19 cellular contexts compared by ENCODE assay signal in the genomic region with DNA sequence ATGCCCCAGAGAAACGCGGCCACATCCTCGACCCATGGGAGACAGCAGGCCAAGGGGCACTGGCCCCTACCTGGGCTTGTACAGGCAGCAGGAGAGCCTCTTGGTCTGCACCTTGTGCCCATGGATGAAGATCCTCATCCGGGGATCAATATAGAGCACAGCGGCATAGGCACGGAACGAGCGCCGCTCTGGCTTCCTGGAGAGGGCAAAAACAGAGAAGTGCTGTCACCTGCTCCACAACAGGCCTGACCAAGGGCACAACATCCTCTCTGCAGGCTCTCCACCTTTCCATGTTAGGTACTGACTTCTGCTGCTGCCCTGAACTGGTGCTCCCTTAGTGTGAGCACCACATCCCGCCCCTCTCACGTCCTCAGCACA. TPM values are rescaled to one million over a fixed set of nuclear protein-coding genes. Genes with fewer than 3 reads are reported as not detected.
DNase-seq lines count a peak whose midpoint lies in the region; ATAC-seq lines count a peak whose summit lies in the region.
"Had no signal": no experiment of that assay in that cellular context is flagged by ENCODE, and none has a peak within 500 bp of the region (broad histone marks: within the 10 kb centered on the region; RNA-seq: fewer than 3 reads in every experiment).

No MANE protein-coding gene starts in this region.

- no peaks in the 10 kb centered on the region for H3K9me3 ChIP-seq in T-helper 17 cell (ENCODE audit: control insufficient read depth, low read length, poor library complexity, severe bottlenecking)
- H3K9me3 ChIP-seq: upper lobe of left lung had no signal

- peak overlapping the region; percentile 85 for H3K27ac Mint-ChIP-seq in activated CD4-positive, alpha-beta T cell treated with anti-CD3 and anti-CD28 coated beads for 36 hours
- H3K27ac Mint-ChIP-seq in T-helper 17 cell: peak overlapping the region; percentile 95
- peak overlapping the region; percentile 78 for H3K27ac Mint-ChIP-seq in activated naive CD8-positive, alpha-beta T cell treated with anti-CD3 and anti-CD28 coated beads for 36 hours
- H3K27ac Mint-ChIP-seq in naive thymus-derived CD8-positive, alpha-beta T cell: peak overlapping the region; percentile 93 to 98 (median 96)

- intact Hi-C loops in activated CD4-positive, alpha-beta T cell treated with anti-CD3 and anti-CD28 coated beads for 36 hours (cut with DNase I, micrococcal nuclease): no loop called here

- H3K4me1 Mint-ChIP-seq in activated CD4-positive, alpha-beta T cell treated with anti-CD3 and anti-CD28 coated beads for 36 hours: peaks cover 68% of the 10 kb centered on the region
- H3K4me1 Mint-ChIP-seq in T-helper 17 cell: peaks cover 59% of the 10 kb centered on the region
- H3K4me1 Mint-ChIP-seq in activated naive CD8-positive, alpha-beta T cell treated with anti-CD3 and anti-CD28 coated beads for 36 hours: peaks cover 70% of the 10 kb centered on the region
- H3K4me1 Mint-ChIP-seq in naive thymus-derived CD8-positive, alpha-beta T cell: peaks cover 42 to 95% (median 86%) of the 10 kb centered on the region in 4 donors

- no peaks in the 10 kb centered on the region for H3K27me3 Mint-ChIP-seq in activated CD4-positive, alpha-beta T cell treated with anti-CD3 and anti-CD28 coated beads for 36 hours
- no peaks in the 10 kb centered on the region for H3K27me3 Mint-ChIP-seq in T-helper 17 cell
- H3K27me3 Mint-ChIP-seq in activated naive CD8-positive, alpha-beta T cell treated with anti-CD3 and anti-CD28 coated beads for 36 hours: no peaks in the 10 kb centered on the region
- H3K27me3 Mint-ChIP-seq in naive thymus-derived CD8-positive, alpha-beta T cell: no peaks in the 10 kb centered on the region

- POLR2A ChIA-PET in activated CD4-positive, alpha-beta T cell treated with anti-CD3 and anti-CD28 coated beads for 36 hours (lab: Charles Lee): no interaction called here
- POLR2A ChIA-PET in naive thymus-derived CD8-positive, alpha-beta T cell (lab: Charles Lee): interaction anchor here (0.6 to 6.7 kb wide), 14 partner anchors 8 to 350 kb away, joined by 3 to 86 read pairs (median 9); a partner anchor contains a TSS

- CTCF ChIA-PET in activated CD4-positive, alpha-beta T cell treated with anti-CD3 and anti-CD28 coated beads for 36 hours (lab: Charles Lee): interaction anchor here (0.9 to 1.0 kb wide), 2 partner anchors 21 to 144 kb away, joined by 3 read pairs; no protein-coding TSS in a partner anchor

- no peak for DNase-seq in activated CD4-positive, alpha-beta T cell treated with anti-CD3 and anti-CD28 coated beads for 36 hours
- no peak for DNase-seq in activated CD4-positive, alpha-beta T cell treated with anti-CD3 and anti-CD28 coated beads, Interleukin-2, amount 50 U/mL, for 1 hour
- DNase-seq in T-helper 17 cell (no peak), SW 1271 (lab: John Stamatoyannopoulos, UW) (no peak), activated gamma-delta T cell treated with Interleukin-2 at 50 U/mL for 16 hours (no peak), NK-92 (lab: John Stamatoyannopoulos, UW; ENCODE audit: unreplicated experiment) (no peak)
- DNase-seq in activated naive CD8-positive, alpha-beta T cell treated with anti-CD3 and anti-CD28 coated beads for 36 hours: peak; percentile 11
- peak in 2 of 10 donors; percentile 25 to 31 for DNase-seq in naive thymus-derived CD8-positive, alpha-beta T cell
- DNase-seq: amygdala, Calu3, EL, GOT3, head of caudate nucleus, MV-4-11, NCI-H1694 treated with DMSO at 0.1 percent for 48 hours, NCI-H526 treated with DMSO at 0.1 percent for 48 hours, upper lobe of left lung had no signal

- peak; percentile 8 for ATAC-seq in activated CD4-positive, alpha-beta T cell treated with anti-CD3 and anti-CD28 coated beads for 36 hours
- peak; percentile 22 for ATAC-seq in T-helper 17 cell
- peak; percentile 24 to 45 for ATAC-seq in naive thymus-derived CD8-positive, alpha-beta T cell
- ATAC-seq: right cardiac atrium, SK-N-SH treated with all-trans-retinoic acid at 6 μM for 48 hours had no signal

- H3K36me3 Mint-ChIP-seq in activated CD4-positive, alpha-beta T cell treated with anti-CD3 and anti-CD28 coated beads for 36 hours (ENCODE audit: low read depth): peaks cover 67% of the 10 kb centered on the region
- peaks cover 21% of the 10 kb centered on the region for H3K36me3 Mint-ChIP-seq in T-helper 17 cell (ENCODE audit: low read depth)
- peaks cover 67% of the 10 kb centered on the region for H3K36me3 Mint-ChIP-seq in activated naive CD8-positive, alpha-beta T cell treated with anti-CD3 and anti-CD28 coated beads for 36 hours
- H3K36me3 Mint-ChIP-seq in naive thymus-derived CD8-positive, alpha-beta T cell: peaks cover 14 to 63% (median 42%) of the 10 kb centered on the region in 3 donors

- peak overlapping the region; percentile 46 for H3K4me3 Mint-ChIP-seq in activated CD4-positive, alpha-beta T cell treated with anti-CD3 and anti-CD28 coated beads for 36 hours
- H3K4me3 Mint-ChIP-seq in T-helper 17 cell: peak overlapping the region; percentile 95
- no peak overlapping the region for H3K4me3 Mint-ChIP-seq in activated naive CD8-positive, alpha-beta T cell treated with anti-CD3 and anti-CD28 coated beads for 36 hours
- H3K4me3 Mint-ChIP-seq in naive thymus-derived CD8-positive, alpha-beta T cell: peak overlapping the region; percentile 81 to 92 (median 86)

- no peaks in the 10 kb centered on the region for H3K9me3 Mint-ChIP-seq in activated CD4-positive, alpha-beta T cell treated with anti-CD3 and anti-CD28 coated beads for 36 hours (ENCODE audit: low read depth)
- no peaks in the 10 kb centered on the region for H3K9me3 Mint-ChIP-seq in activated naive CD8-positive, alpha-beta T cell treated with anti-CD3 and anti-CD28 coated beads for 36 hours
- no peaks in the 10 kb centered on the region for H3K9me3 Mint-ChIP-seq in naive thymus-derived CD8-positive, alpha-beta T cell

RNA-seq across cellular contexts. Expression of a gene that starts 27.2 kb away (rescaled TPM):
- total RNA-seq in activated CD4-positive, alpha-beta T cell treated with anti-CD3 and anti-CD28 coated beads for 36 hours: 10 to 100 TPM; 24.0 to 24.1 TPM
- total RNA-seq in T-helper 17 cell: 10 to 100 TPM; 28.9 to 35.9 TPM
- total RNA-seq in activated naive CD8-positive, alpha-beta T cell treated with anti-CD3 and anti-CD28 coated beads for 36 hours: 10 to 100 TPM; 24.9 to 25.7 TPM
- total RNA-seq in naive thymus-derived CD8-positive, alpha-beta T cell: 10 to 100 TPM; 49.7 to 51.2 TPM
- polyA plus RNA-seq in naive thymus-derived CD8-positive, alpha-beta T cell: 10 to 100 TPM in 1 of 3 donors, 1 to 10 TPM in 2; 6.1 to 22.3 (median 8.0) TPM

RNA-seq across cellular contexts. Expression of a gene that starts 27.7 kb away (rescaled TPM):
- total RNA-seq in activated CD4-positive, alpha-beta T cell treated with anti-CD3 and anti-CD28 coated beads for 36 hours: 10 to 100 TPM; 46.8 to 56.4 TPM
- 10 to 100 TPM; 78.9 to 82.9 TPM for total RNA-seq in T-helper 17 cell
- total RNA-seq in activated naive CD8-positive, alpha-beta T cell treated with anti-CD3 and anti-CD28 coated beads for 36 hours: 10 to 100 TPM; 45.6 to 47.4 TPM
- 100 to 1,000 TPM; 161 to 170 TPM for total RNA-seq in naive thymus-derived CD8-positive, alpha-beta T cell
- polyA plus RNA-seq in naive thymus-derived CD8-positive, alpha-beta T cell: 10 to 100 TPM; 19.0 to 27.2 (median 19.4) TPM
